ENCODE assay signal across 8 cellular contexts in genomic region chr17:2592974-2593845, GRCh38. TPM values are rescaled to one million over a fixed set of nuclear protein-coding genes. Genes with fewer than 3 reads are reported as not detected.
A peak's percentile ranks its signal among the peaks of the same experiment; 100 is the strongest.
DNase-seq lines count a peak whose midpoint lies in the region; TF ChIP-seq lines count a peak whose summit lies in the region.

PAFAH1B1 (plus strand) TSS chr17:2593654; CDS start chr17:2638289, 44,635 bp downstream.

- no peaks in the 10 kb centered on the region for H3K36me3 ChIP-seq in GM23248 (ENCODE audit: low read depth)
- H3K36me3 ChIP-seq in neural cell (ENCODE audit: insufficient read depth, low read length): no peaks in the 10 kb centered on the region
- H3K36me3 ChIP-seq in stomach: no peaks in the 10 kb centered on the region

- no peak for TF ChIP-seq POLR2A in stomach (IDR thresholded peaks at IDR 0.05)

- H3K9ac ChIP-seq in GM23248 (peak within 1 kb of the TSS; percentile 99), neural cell (ENCODE audit: low read length) (peak within 1 kb of the TSS; percentile 100)

- DNase-seq in Daoy (ENCODE audit: low read depth): peak; percentile 99
- peak; percentile 93 for DNase-seq in GM23248
- peak; percentile 40 to 57 for DNase-seq in Kasumi-1 (lab: John Stamatoyannopoulos, UW)
- peak; percentile 86 for DNase-seq in SHP77 treated with DMSO at 0.1 percent for 48 hours (lab: John Stamatoyannopoulos, UW)
- DNase-seq in activated effector memory CD4-positive, alpha-beta T cell treated with anti-CD3 and anti-CD28 coated beads, Interleukin-2, amount 50 U/mL, for 16 hours: peak; percentile 98
- peak; percentile 60 for DNase-seq in fibroblast of the conjunctiva (ENCODE audit: low read depth)
- DNase-seq in stomach: peak; percentile 92

- 1 to 4% methylated on average over 26 to 68 of the region's 90 CpGs for WGBS in GM23248 (ENCODE audit: low coverage in 1 of 2, low lambda C conversion rate in 2 of 2, missing lambda C conversion rate in 2 of 2), 2 experiments
- 0 to 1% (median 0%) methylated on average over 33 to 85 of the region's 90 CpGs for WGBS in stomach, 5 donors

- H3K4me1 ChIP-seq in GM23248 (ENCODE audit: insufficient read depth) (peaks cover 31% of the 10 kb centered on the region), stomach (peaks cover 18 to 49% (median 43%) of the 10 kb centered on the region in 4 donors)

- intact Hi-C loops in stomach (cut with DNase I; ENCODE audit: low total_unique reads): no loop called here

- H4K20me1 ChIP-seq in GM23248 (ENCODE audit: insufficient read depth) (peaks cover 27% of the 10 kb centered on the region), neural cell (ENCODE audit: insufficient read depth) (peaks cover under 1% of the 10 kb centered on the region)

- H3K4me2 ChIP-seq in GM23248 (ENCODE audit: unreplicated experiment) (peak within 1 kb of the TSS; percentile 91), neural cell (ENCODE audit: low read length) (peak within 1 kb of the TSS; percentile 96)

- no peaks in the 10 kb centered on the region for H3K9me3 ChIP-seq in GM23248 (ENCODE audit: low read depth)
- H3K9me3 ChIP-seq in neural cell (ENCODE audit: low read length): no peaks in the 10 kb centered on the region
- H3K9me3 ChIP-seq in stomach: no peaks in the 10 kb centered on the region

- H3K9me2 ChIP-seq in GM23248 (ENCODE audit: insufficient read depth): no peaks in the 10 kb centered on the region
- no peaks in the 10 kb centered on the region for H3K9me2 ChIP-seq in neural cell (ENCODE audit: insufficient read depth, low read length)

- in situ Hi-C loops in GM23248 (cut with MboI): no loop called here

- TF ChIP-seq CTCF in neural cell (IDR thresholded peaks at IDR 0.05; ENCODE audit: poor library complexity, severe bottlenecking) (peak; percentile 63), stomach (IDR thresholded peaks at IDR 0.05) (peak in 1 of 7 experiments; percentile 7)

- H3K27me3 ChIP-seq in GM23248 (replicated peaks; ENCODE audit: insufficient read depth) (no peaks in the 10 kb centered on the region), neural cell (ENCODE audit: insufficient read depth, low read depth, low read length) (no peaks in the 10 kb centered on the region), stomach (no peaks in the 10 kb centered on the region)

- TF ChIP-seq RAD21 in neural cell (conservative IDR thresholded peaks at IDR 0.05): peak; percentile 63

- H2AFZ ChIP-seq in GM23248 (peak within 1 kb of the TSS; percentile 85), neural cell (ENCODE audit: low read depth, low read length) (peak within 1 kb of the TSS; percentile 71)

- H3F3A ChIP-seq in GM23248 (ENCODE audit: insufficient read depth) (peaks cover 26% of the 10 kb centered on the region), neural cell (ENCODE audit: insufficient read depth, low read length, poor library complexity, severe bottlenecking) (no peaks in the 10 kb centered on the region)

- H3K79me2 ChIP-seq in GM23248 (ENCODE audit: insufficient read depth) (peaks cover 52% of the 10 kb centered on the region), neural cell (replicated peaks; ENCODE audit: insufficient read depth, low read length) (peaks cover 41% of the 10 kb centered on the region)

- peak within 1 kb of the TSS; percentile 99 for H3K27ac ChIP-seq in GM23248
- peak within 1 kb of the TSS; percentile 98 for H3K27ac ChIP-seq in neural cell (ENCODE audit: low read length)
- H3K27ac ChIP-seq in stomach: peak within 1 kb of the TSS; percentile 98 to 100 (median 99)

- TF ChIP-seq EP300 in neural cell (conservative IDR thresholded peaks at IDR 0.05; ENCODE audit: poor library complexity, severe bottlenecking) (peak; percentile 74), stomach (IDR thresholded peaks at IDR 0.05) (no peak)

- peak within 1 kb of the TSS; percentile 95 for H3K4me3 ChIP-seq in GM23248
- peak within 1 kb of the TSS; percentile 96 for H3K4me3 ChIP-seq in neural cell (ENCODE audit: low read length)
- H3K4me3 ChIP-seq in stomach: peak within 1 kb of the TSS; percentile 82 to 92 (median 91)

TF ChIP-seq in neural cell, 6 proteins besides CTCF, POLR2A, EP300 and RAD21:
- TF ChIP-seq REST (IDR thresholded peaks at IDR 0.05; ENCODE audit: borderline replicate concordance) (peak; percentile 96), POLR2AphosphoS5 (IDR thresholded peaks at IDR 0.05) (peak; percentile 97), SMC3 (conservative IDR thresholded peaks at IDR 0.05; ENCODE audit: poor library complexity) (peak; percentile 70), TAF1 (IDR thresholded peaks at IDR 0.05; ENCODE audit: low read depth) (peak; percentile 68), MXI1 (conservative IDR thresholded peaks at IDR 0.05; ENCODE audit: poor library complexity, severe bottlenecking) (peak; percentile 89), EZH2 (IDR thresholded peaks at IDR 0.05; ENCODE audit: borderline replicate concordance, insufficient read depth, low read length, poor library complexity, severe bottlenecking) (no peak)

RNA-seq across cellular contexts. Expression of gene PAFAH1B1, which starts in this region (rescaled TPM):
- total RNA-seq in Daoy (2014; rRNA removed; shearing (Covaris generic)): 127 and 128 TPM in 2 replicates
- total RNA-seq in GM23248 (2014; rRNA removed; shearing (Covaris generic)): 76.4 and 88.7 TPM in 2 replicates
- polyA plus RNA-seq in GM23248 (2016; fragmentation: Nextera tagmentation; extraction: Ambion mirVana): 32.5 and 39.3 TPM in 2 replicates
- polyA plus RNA-seq in neural cell: 294 and 305 TPM in 2 replicates
- 492 and 532 TPM in 2 replicates for polyA minus RNA-seq in neural cell
- 100 to 1,000 TPM in 3 of 5 donors, 10 to 100 TPM in 2; 34.8 to 264 (median 170) TPM for total RNA-seq in stomach
- polyA plus RNA-seq in stomach: 10 to 100 TPM; 22.5 to 38.0 (median 28.4) TPM

Comparison
In these comparisons a context has a peak if more than half of its experiments do, and no peak if none do; other contexts are left out.
1. Peak in every context shown above with its lines: DNase-seq, H3K4me3 ChIP-seq and H3K27ac ChIP-seq.
2. DNase-seq: peak in every context shown above with its lines; median percentile 99 in Daoy; 98 in activated effector memory CD4-positive, alpha-beta T cell treated with anti-CD3 and anti-CD28 coated beads, Interleukin-2, amount 50 U/mL, for 16 hours; 93 in GM23248; 92 in stomach; 86 in SHP77 treated with DMSO at 0.1 percent for 48 hours; 60 in fibroblast of the conjunctiva; 48 in Kasumi-1.